Comparison of ENCODE assay signal across 10 cellular contexts in genomic region chr16:30009990-30010816, GRCh38. TPM values are rescaled to one million over a fixed set of nuclear protein-coding genes. Genes with fewer than 3 reads are reported as not detected.
DNase-seq lines count a peak whose midpoint lies in the region; ATAC-seq and TF ChIP-seq lines count a peak whose summit lies in the region.
"Had no signal": no experiment of that assay in that cellular context is flagged by ENCODE, and none has a peak within 500 bp of the region (broad histone marks: within the 10 kb centered on the region; RNA-seq: fewer than 3 reads in every experiment).

No MANE protein-coding gene starts in this region.

- no peak overlapping the region for H3K27ac Mint-ChIP-seq in CD8-positive, alpha-beta memory T cell

- H3K4me3 Mint-ChIP-seq in CD8-positive, alpha-beta memory T cell = peak overlapping the region in 6 of 7 donors; percentile 63 to 83 (median 71)

- WGBS in ectodermal cell, 2 experiments = 50% methylated on average over 31 of the region's 31 CpGs

- H4K20me1 ChIP-seq in Karpas-422 (ENCODE audit: insufficient read depth, low read depth, low read length) (0 out of 2 replicates have a peak, but pooled peaks cover 5% of the 10 kb centered on the region), osteoblast (ENCODE audit: insufficient read depth, low read length) (no peaks in the 10 kb centered on the region)

- ATAC-seq in foreskin keratinocyte = no peak

- TF ChIP-seq CTCF in osteoblast (IDR thresholded peaks at IDR 0.05; ENCODE audit: extremely low read depth, low read depth, low read length) (no peak), uterus (IDR thresholded peaks at IDR 0.05) (no peak), foreskin keratinocyte (conservative IDR thresholded peaks at IDR 0.05) (no peak)

- no peaks in the 10 kb centered on the region for H3K9me3 Mint-ChIP-seq in CD8-positive, alpha-beta memory T cell

- CTCF ChIA-PET in CD8-positive, alpha-beta memory T cell (lab: Charles Lee) = interaction anchor here (1.3 to 1.4 kb wide), 2 partner anchors 15 to 280 kb away, joined by 3 to 4 read pairs; partner anchors contain the start of genes HIRIP3 and INO80E

- peaks cover 5 to 16% (median 9%) of the 10 kb centered on the region in 3 donors for H3K4me1 Mint-ChIP-seq in CD8-positive, alpha-beta memory T cell

- H3K79me2 ChIP-seq in Karpas-422 (ENCODE audit: low read length) (no peaks in the 10 kb centered on the region), osteoblast (ENCODE audit: insufficient read depth, low read length) (no peaks in the 10 kb centered on the region)

- TF ChIP-seq POLR2A in uterus (IDR thresholded peaks at IDR 0.05) = no peak

- H3K4me2 ChIP-seq in Karpas-422 (ENCODE audit: low read depth, low read length, poor library complexity, severe bottlenecking) (peak overlapping the region; percentile 47), osteoblast (ENCODE audit: insufficient read depth, low read length) (no peak overlapping the region)

- H3K9ac ChIP-seq in Karpas-422 (ENCODE audit: low read length) = no peak overlapping the region

- peaks cover 6% of the 10 kb centered on the region for H3K4me1 ChIP-seq in CD8-positive, alpha-beta memory T cell (ENCODE audit: insufficient read depth, low read length)
- peaks cover 14% of the 10 kb centered on the region for H3K4me1 ChIP-seq in Karpas-422 (ENCODE audit: low read length)
- H3K4me1 ChIP-seq in ectodermal cell (ENCODE audit: control insufficient read depth, insufficient read depth, low read length) = peaks cover 13% of the 10 kb centered on the region
- peaks cover 6% of the 10 kb centered on the region for H3K4me1 ChIP-seq in osteoblast (ENCODE audit: insufficient read depth, low read length)
- H3K4me1 ChIP-seq in uterus = peaks cover 0 to 17% of the 10 kb centered on the region in 2 donors
- no peaks in the 10 kb centered on the region for H3K4me1 ChIP-seq in foreskin keratinocyte

- no peaks in the 10 kb centered on the region for H3K36me3 ChIP-seq in CD8-positive, alpha-beta memory T cell (ENCODE audit: insufficient read depth, low read length)
- no peaks in the 10 kb centered on the region for H3K36me3 ChIP-seq in Karpas-422 (ENCODE audit: insufficient read depth, low read length)
- H3K36me3 ChIP-seq in ectodermal cell (ENCODE audit: control insufficient read depth, insufficient read depth, low read length) = no peaks in the 10 kb centered on the region
- no peaks in the 10 kb centered on the region for H3K36me3 ChIP-seq in osteoblast (ENCODE audit: insufficient read depth, low read length)
- H3K36me3 ChIP-seq in uterus = no peaks in the 10 kb centered on the region

- H3K9me3 ChIP-seq in CD8-positive, alpha-beta memory T cell (ENCODE audit: low read length) = no peaks in the 10 kb centered on the region
- H3K9me3 ChIP-seq in Karpas-422 (ENCODE audit: low read length) (no peaks in the 10 kb centered on the region), ectodermal cell (ENCODE audit: control insufficient read depth, low read length) (no peaks in the 10 kb centered on the region), osteoblast (ENCODE audit: low read depth, low read length) (no peaks in the 10 kb centered on the region), uterus (no peaks in the 10 kb centered on the region)

- H3K4me3 ChIP-seq in CD8-positive, alpha-beta memory T cell (ENCODE audit: low read length) = peak overlapping the region; percentile 39
- H3K4me3 ChIP-seq in Karpas-422 (ENCODE audit: low read length) = peak overlapping the region; percentile 48; the same call in 1 of the 2 replicates
- H3K4me3 ChIP-seq in ectodermal cell (ENCODE audit: insufficient read depth, low read depth, low read length) = peak overlapping the region; percentile 54
- no peak overlapping the region for H3K4me3 ChIP-seq in osteoblast (ENCODE audit: insufficient read depth, low read length)
- peak overlapping the region in 1 of 2 donors; percentile 31 for H3K4me3 ChIP-seq in uterus

- H2AFZ ChIP-seq in Karpas-422 (ENCODE audit: low read length) (no peak overlapping the region), osteoblast (ENCODE audit: low read length) (no peak overlapping the region)

- H3K27me3 ChIP-seq in CD8-positive, alpha-beta memory T cell (ENCODE audit: insufficient read depth, low read length, poor library complexity, severe bottlenecking) = peaks cover 7% of the 10 kb centered on the region
- H3K27me3 ChIP-seq in Karpas-422 (ENCODE audit: low read length) (no peaks in the 10 kb centered on the region), ectodermal cell (ENCODE audit: control insufficient read depth, insufficient read depth, low read length, poor library complexity, severe bottlenecking) (peaks cover 37% of the 10 kb centered on the region), osteoblast (ENCODE audit: insufficient read depth, low read length) (peaks cover 30% of the 10 kb centered on the region), uterus (peaks cover 13 to 24% of the 10 kb centered on the region in 2 donors), foreskin keratinocyte (peaks cover 38% of the 10 kb centered on the region)

- POLR2A ChIA-PET in CD8-positive, alpha-beta memory T cell (lab: Charles Lee) = no interaction called here

- no peak overlapping the region for H3K27ac ChIP-seq in CD8-positive, alpha-beta memory T cell (ENCODE audit: low read depth, low read length)
- H3K27ac ChIP-seq in Karpas-422 (ENCODE audit: low read length) = no peak overlapping the region
- H3K27ac ChIP-seq in ectodermal cell (ENCODE audit: insufficient read depth, low read depth, low read length, poor library complexity, severe bottlenecking) = no peak overlapping the region
- H3K27ac ChIP-seq in osteoblast (ENCODE audit: low read depth, low read length) = no peak overlapping the region
- no peak overlapping the region for H3K27ac ChIP-seq in uterus
- H3K27ac ChIP-seq in foreskin keratinocyte = no peak overlapping the region

- no peaks in the 10 kb centered on the region for H3K9me2 ChIP-seq in Karpas-422 (replicated peaks; ENCODE audit: insufficient read depth, low read length)

- intact Hi-C loops in uterus (cut with DNase I; ENCODE audit: low total_unique reads) = no loop called here

- DNase-seq in CD8-positive, alpha-beta memory T cell = no peak
- no peak for DNase-seq in Karpas-422
- peak; percentile 89 for DNase-seq in osteoblast (ENCODE audit: insufficient read length, low spot score, missing footprints)
- DNase-seq in uterus = no peak
- no peak for DNase-seq in AG08395 (ENCODE audit: low spot score)
- DNase-seq in SIG-M5 (lab: John Stamatoyannopoulos, UW) = no peak
- no peak for DNase-seq in foreskin keratinocyte

- peaks cover 16 to 28% of the 10 kb centered on the region in 2 donors for H3K27me3 Mint-ChIP-seq in CD8-positive, alpha-beta memory T cell

- H3K36me3 Mint-ChIP-seq in CD8-positive, alpha-beta memory T cell = no peaks in the 10 kb centered on the region

RNA-seq across cellular contexts. Expression of gene DOC2A, which starts 0.6 kb away (rescaled TPM):
- total RNA-seq in CD8-positive, alpha-beta memory T cell = under 1 TPM; 0.13 to 0.42 TPM
- not detected for polyA plus RNA-seq in CD8-positive, alpha-beta memory T cell
- not detected in 2 replicates for total RNA-seq in Karpas-422 (2014; rRNA removed; shearing (Covaris generic); ENCODE audit: low replicate concordance)
- polyA plus RNA-seq in ectodermal cell (2013, experiment 1 of 4) = 5.5 TPM
- polyA plus RNA-seq in ectodermal cell (2013, experiment 2 of 4) = 5.6 TPM
- polyA plus RNA-seq in ectodermal cell (2013, experiment 3 of 4) = 4.1 TPM
- polyA plus RNA-seq in ectodermal cell (2013, experiment 4 of 4) = 4.3 TPM
- total RNA-seq in osteoblast = not detected in 2 replicates
- total RNA-seq in uterus = 1 to 10 TPM in 3 of 4 donors, not detected in 1; 1.0 to 2.6 (median 1.8) TPM
- total RNA-seq in foreskin keratinocyte = 0.27 and 0.56 TPM in 2 replicates
- 0.32 and 0.66 TPM in 2 replicates for polyA plus RNA-seq in foreskin keratinocyte

RNA-seq across cellular contexts. Expression of gene C16orf92, which starts 12.8 kb away (rescaled TPM):
- total RNA-seq in CD8-positive, alpha-beta memory T cell = not detected
- polyA plus RNA-seq in CD8-positive, alpha-beta memory T cell = not detected
- total RNA-seq in Karpas-422 (2014; rRNA removed; shearing (Covaris generic); ENCODE audit: low replicate concordance) = not detected in 2 replicates
- polyA plus RNA-seq in ectodermal cell (2013, experiment 1 of 4) = not detected
- polyA plus RNA-seq in ectodermal cell (2013, experiment 2 of 4) = not detected
- not detected for polyA plus RNA-seq in ectodermal cell (2013, experiment 3 of 4)
- polyA plus RNA-seq in ectodermal cell (2013, experiment 4 of 4) = not detected
- not detected in 2 replicates for total RNA-seq in osteoblast
- not detected for total RNA-seq in uterus
- total RNA-seq in foreskin keratinocyte = not detected in 2 replicates
- not detected in 2 replicates for polyA plus RNA-seq in foreskin keratinocyte
- total RNA-seq: pulmonary artery endothelial cell, SK-MEL-5 had no signal

RNA-seq across cellular contexts. Expression of gene INO80E, which starts 14.2 kb away (rescaled TPM):
- 100 to 1,000 TPM; 121 to 123 TPM for total RNA-seq in CD8-positive, alpha-beta memory T cell
- polyA plus RNA-seq in CD8-positive, alpha-beta memory T cell = 6.5 TPM
- 67.7 and 94.0 TPM in 2 replicates for total RNA-seq in Karpas-422 (2014; rRNA removed; shearing (Covaris generic); ENCODE audit: low replicate concordance)
- polyA plus RNA-seq in ectodermal cell (2013, experiment 1 of 4) = 100 TPM
- polyA plus RNA-seq in ectodermal cell (2013, experiment 2 of 4) = 102 TPM
- 84.1 TPM for polyA plus RNA-seq in ectodermal cell (2013, experiment 3 of 4)
- polyA plus RNA-seq in ectodermal cell (2013, experiment 4 of 4) = 91.1 TPM
- total RNA-seq in osteoblast (14.5 and 16.8 TPM in 2 replicates), uterus (100 to 1,000 TPM in 1 of 4 donors, 10 to 100 TPM in 2, 1 to 10 TPM in 1; 4.1 to 714 (median 68.9) TPM), foreskin keratinocyte (71.4 and 72.3 TPM in 2 replicates)
- polyA plus RNA-seq in foreskin keratinocyte = 88.2 and 90.5 TPM in 2 replicates

RNA-seq across cellular contexts. Expression of gene HIRIP3, which starts 14.8 kb away (rescaled TPM):
- 10 to 100 TPM; 45.6 to 48.0 TPM for total RNA-seq in CD8-positive, alpha-beta memory T cell
- polyA plus RNA-seq in CD8-positive, alpha-beta memory T cell = 22.0 TPM
- 9.6 and 22.1 TPM in 2 replicates for total RNA-seq in Karpas-422 (2014; rRNA removed; shearing (Covaris generic); ENCODE audit: low replicate concordance)
- 18.2 TPM for polyA plus RNA-seq in ectodermal cell (2013, experiment 1 of 4)
- polyA plus RNA-seq in ectodermal cell (2013, experiment 2 of 4) = 18.0 TPM
- polyA plus RNA-seq in ectodermal cell (2013, experiment 3 of 4) = 15.5 TPM
- 16.5 TPM for polyA plus RNA-seq in ectodermal cell (2013, experiment 4 of 4)
- 3.5 and 5.8 TPM in 2 replicates for total RNA-seq in osteoblast
- 10 to 100 TPM in 2 of 4 donors, 1 to 10 TPM in 2; 3.8 to 20.4 (median 13.5) TPM for total RNA-seq in uterus
- 11.9 and 13.3 TPM in 2 replicates for total RNA-seq in foreskin keratinocyte
- 17.9 and 18.0 TPM in 2 replicates for polyA plus RNA-seq in foreskin keratinocyte

RNA-seq across cellular contexts. Expression of gene TLCD3B, which starts 20.9 kb away (rescaled TPM):
- under 1 TPM; 0.55 to 0.84 TPM for total RNA-seq in CD8-positive, alpha-beta memory T cell
- polyA plus RNA-seq in CD8-positive, alpha-beta memory T cell = not detected
- 1.0 TPM in 1 of 2 replicates, not detected in the other for total RNA-seq in Karpas-422 (2014; rRNA removed; shearing (Covaris generic); ENCODE audit: low replicate concordance)
- 16.4 TPM for polyA plus RNA-seq in ectodermal cell (2013, experiment 1 of 4)
- polyA plus RNA-seq in ectodermal cell (2013, experiment 2 of 4) = 15.1 TPM
- 20.6 TPM for polyA plus RNA-seq in ectodermal cell (2013, experiment 3 of 4)
- 18.1 TPM for polyA plus RNA-seq in ectodermal cell (2013, experiment 4 of 4)
- total RNA-seq in osteoblast (0.36 TPM in 1 of 2 replicates, not detected in the other), uterus (under 1 TPM in 1 of 4 donors, not detected in 3; 0.62 TPM), foreskin keratinocyte (0.07 TPM in 1 of 2 replicates, not detected in the other)
- polyA plus RNA-seq in foreskin keratinocyte = not detected in 2 replicates
- total RNA-seq: SK-MEL-5 had no signal
